Comparison of ENCODE assay signal across 8 cellular contexts in the genomic region with DNA sequence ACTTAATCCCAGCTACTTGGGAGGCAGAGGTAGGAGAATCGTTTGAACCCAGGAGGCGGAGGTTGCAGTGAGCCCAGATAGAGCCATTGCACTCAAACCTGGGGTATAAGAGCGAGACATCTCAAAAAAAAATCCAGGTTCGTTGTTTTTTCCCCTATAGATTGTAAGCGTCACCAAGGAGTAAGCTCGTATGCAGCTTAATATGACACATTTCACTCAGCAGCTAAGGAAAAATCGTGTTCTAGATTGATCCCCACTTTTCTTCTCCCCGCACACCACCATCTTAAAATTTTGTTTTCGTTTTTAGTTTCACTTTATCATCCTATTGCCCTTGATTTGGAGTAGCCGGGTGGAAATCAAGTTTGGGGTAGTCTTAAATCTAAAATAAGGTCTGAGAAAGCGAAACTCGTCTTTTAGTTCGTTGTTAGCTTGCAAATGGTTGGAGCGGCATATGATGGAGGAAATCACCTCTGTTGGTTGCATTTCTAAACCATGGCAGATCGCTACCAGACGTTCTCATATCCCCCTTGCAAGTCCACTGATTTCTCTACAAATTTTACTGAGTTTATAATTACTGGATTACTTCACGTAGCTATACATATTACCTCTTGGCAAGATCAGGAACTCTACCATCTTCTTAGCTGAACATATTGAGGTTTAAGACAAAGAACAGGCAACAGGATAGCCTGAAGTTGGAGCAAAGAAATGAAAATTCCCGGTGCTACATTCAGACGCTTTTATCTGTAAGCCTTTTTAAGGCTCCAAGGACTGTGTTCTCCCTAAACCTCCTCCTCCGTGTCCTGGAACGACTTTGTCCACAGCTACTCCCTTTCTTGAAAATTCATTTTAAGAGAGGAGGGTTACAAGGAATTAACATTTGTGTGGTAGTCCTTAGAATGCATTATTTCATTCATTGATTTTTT.
DNase-seq lines count a peak whose midpoint lies in the region; ATAC-seq and TF ChIP-seq lines count a peak whose summit lies in the region.

No MANE protein-coding gene starts in this region.

- peak; percentile 71 to 82 (median 76) for DNase-seq in CD4-positive, alpha-beta memory T cell
- DNase-seq in choroid plexus epithelial cell (ENCODE audit: low read depth), result peak; percentile 54
- DNase-seq in naive B cell, result peak; percentile 73
- no peak for DNase-seq in NCI-H82 (lab: John Stamatoyannopoulos, UW)
- DNase-seq in UCSD-AML1 (lab: John Stamatoyannopoulos, UW; ENCODE audit: unreplicated experiment), result no peak
- no peak for DNase-seq in DMS153 treated with DMSO at 0.1 percent for 48 hours (lab: John Stamatoyannopoulos, UW; ENCODE audit: unreplicated experiment)

- peak overlapping the region; percentile 24; the same call in 1 of the 2 replicates for H2AFZ ChIP-seq in Loucy (ENCODE audit: low read length)

- peaks cover 0 to 6% (median 0%) of the 10 kb centered on the region in 8 donors for H3K9me3 Mint-ChIP-seq in CD4-positive, alpha-beta memory T cell
- no peaks in the 10 kb centered on the region for H3K9me3 Mint-ChIP-seq in naive B cell

- peak overlapping the region; percentile 38 to 66 for H3K4me3 ChIP-seq in CD4-positive, alpha-beta memory T cell (ENCODE audit: low read length in 2 of 2)
- peak overlapping the region; percentile 95 for H3K4me3 ChIP-seq in Loucy (ENCODE audit: low read length, poor library complexity, severe bottlenecking)
- peak overlapping the region; percentile 64 for H3K4me3 ChIP-seq in choroid plexus epithelial cell (ENCODE audit: low read depth, low read length)

- no peak overlapping the region for H3K27ac Mint-ChIP-seq in CD4-positive, alpha-beta memory T cell
- no peak overlapping the region for H3K27ac Mint-ChIP-seq in naive B cell

- H3F3A ChIP-seq in Loucy (ENCODE audit: low read depth), result peaks cover 17% of the 10 kb centered on the region

- TF ChIP-seq CTCF in Loucy (conservative IDR thresholded peaks at IDR 0.05; ENCODE audit: low read length), result no peak
- TF ChIP-seq CTCF in choroid plexus epithelial cell (conservative IDR thresholded peaks at IDR 0.05; ENCODE audit: low read depth, low read length), result no peak

- POLR2A ChIA-PET in CD4-positive, alpha-beta memory T cell (lab: Charles Lee; ENCODE audit: partially characterized antibody), result interaction anchor here (0.9 to 9.6 kb wide), 54 partner anchors 10 to 1619 kb away, joined by 3 to 497 read pairs (median 10); a partner anchor contains a TSS

- H4K20me1 ChIP-seq in Loucy (ENCODE audit: insufficient read depth, low read length, poor library complexity, severe bottlenecking), result no peaks in the 10 kb centered on the region

- H3K27ac ChIP-seq in CD4-positive, alpha-beta memory T cell (ENCODE audit: low read depth, low read length), result peak overlapping the region; percentile 83

- peaks cover 16% of the 10 kb centered on the region; the same call in 1 of the 2 replicates for H3K79me2 ChIP-seq in Loucy (ENCODE audit: insufficient read depth, low read length)

- H3K27me3 ChIP-seq in CD4-positive, alpha-beta memory T cell (ENCODE audit: insufficient read depth, low read length), result no peaks in the 10 kb centered on the region
- H3K27me3 ChIP-seq in Loucy (ENCODE audit: insufficient read depth, low read length, poor library complexity, severe bottlenecking), result no peaks in the 10 kb centered on the region

- peaks cover 31% of the 10 kb centered on the region for H3K4me1 ChIP-seq in CD4-positive, alpha-beta memory T cell (ENCODE audit: insufficient read depth, low read length)
- H3K4me1 ChIP-seq in Loucy (ENCODE audit: insufficient read depth, low read length, poor library complexity, severe bottlenecking), result peaks cover 31% of the 10 kb centered on the region

- intact Hi-C loops in CD4-positive, alpha-beta memory T cell (cut with micrococcal nuclease), result loop anchor here (1.0 to 5.0 kb wide), 4 partner anchors 39 to 873 kb away; a partner anchor contains a TSS

- H3K27me3 Mint-ChIP-seq in CD4-positive, alpha-beta memory T cell, result no peaks in the 10 kb centered on the region
- H3K27me3 Mint-ChIP-seq in naive B cell, result no peaks in the 10 kb centered on the region

- H3K9me2 ChIP-seq in Loucy (replicated peaks; ENCODE audit: low read depth, low read length), result no peaks in the 10 kb centered on the region

- H3K36me3 Mint-ChIP-seq in CD4-positive, alpha-beta memory T cell, result no peaks in the 10 kb centered on the region
- no peaks in the 10 kb centered on the region for H3K36me3 Mint-ChIP-seq in naive B cell

- H3K9me3 ChIP-seq in CD4-positive, alpha-beta memory T cell (ENCODE audit: control insufficient read depth in 1 of 2, low read length in 2 of 2), result no peaks in the 10 kb centered on the region
- no peaks in the 10 kb centered on the region for H3K9me3 ChIP-seq in Loucy (ENCODE audit: insufficient read depth, low read depth, low read length)

- peak overlapping the region; percentile 97 for H3K9ac ChIP-seq in Loucy (ENCODE audit: low read depth, low read length, poor library complexity, severe bottlenecking)

- H3K4me1 Mint-ChIP-seq in CD4-positive, alpha-beta memory T cell, result peaks cover 0 to 22% (median 15%) of the 10 kb centered on the region in 4 donors
- peaks cover 0 to 24% (median 5%) of the 10 kb centered on the region in 3 donors for H3K4me1 Mint-ChIP-seq in naive B cell

- H3K4me2 ChIP-seq in Loucy (ENCODE audit: low read depth, low read length, poor library complexity, severe bottlenecking), result peak overlapping the region; percentile 79

- CTCF ChIA-PET in CD4-positive, alpha-beta memory T cell (lab: Charles Lee; ENCODE audit: partially characterized antibody), result interaction anchor here (0.7 to 7.0 kb wide), 15 partner anchors 11 to 1536 kb away, joined by 3 to 41 read pairs (median 7); a partner anchor contains a TSS

- ATAC-seq in naive B cell (ENCODE audit: low read depth in 2 of 2) (peak; percentile 31 to 32), GM19397 (IDR thresholded peaks at IDR 0.05; ENCODE audit: unreplicated experiment) (no peak)

- no peak overlapping the region for H3K4me3 Mint-ChIP-seq in CD4-positive, alpha-beta memory T cell
- no peak overlapping the region for H3K4me3 Mint-ChIP-seq in naive B cell

- no peaks in the 10 kb centered on the region for H3K36me3 ChIP-seq in CD4-positive, alpha-beta memory T cell (ENCODE audit: insufficient read depth, low read length)
- H3K36me3 ChIP-seq in Loucy (ENCODE audit: insufficient read depth, low read length), result no peaks in the 10 kb centered on the region

Comparison
In these comparisons a context has a peak if more than half of its experiments do, and no peak if none do; other contexts are left out.
1. DNase-seq: peak in CD4-positive, alpha-beta memory T cell (5 of 5), choroid plexus epithelial cell (single experiment) and naive B cell (single experiment); none in NCI-H82 (single experiment), UCSD-AML1 (single experiment) and DMS153 treated with DMSO at 0.1 percent for 48 hours (single experiment).
2. Peak in every context shown above with its lines, with median percentiles within 50 percentile points of each other: H3K4me3 ChIP-seq.